ENCODE assay signal across 2 cellular contexts in the genomic region with DNA sequence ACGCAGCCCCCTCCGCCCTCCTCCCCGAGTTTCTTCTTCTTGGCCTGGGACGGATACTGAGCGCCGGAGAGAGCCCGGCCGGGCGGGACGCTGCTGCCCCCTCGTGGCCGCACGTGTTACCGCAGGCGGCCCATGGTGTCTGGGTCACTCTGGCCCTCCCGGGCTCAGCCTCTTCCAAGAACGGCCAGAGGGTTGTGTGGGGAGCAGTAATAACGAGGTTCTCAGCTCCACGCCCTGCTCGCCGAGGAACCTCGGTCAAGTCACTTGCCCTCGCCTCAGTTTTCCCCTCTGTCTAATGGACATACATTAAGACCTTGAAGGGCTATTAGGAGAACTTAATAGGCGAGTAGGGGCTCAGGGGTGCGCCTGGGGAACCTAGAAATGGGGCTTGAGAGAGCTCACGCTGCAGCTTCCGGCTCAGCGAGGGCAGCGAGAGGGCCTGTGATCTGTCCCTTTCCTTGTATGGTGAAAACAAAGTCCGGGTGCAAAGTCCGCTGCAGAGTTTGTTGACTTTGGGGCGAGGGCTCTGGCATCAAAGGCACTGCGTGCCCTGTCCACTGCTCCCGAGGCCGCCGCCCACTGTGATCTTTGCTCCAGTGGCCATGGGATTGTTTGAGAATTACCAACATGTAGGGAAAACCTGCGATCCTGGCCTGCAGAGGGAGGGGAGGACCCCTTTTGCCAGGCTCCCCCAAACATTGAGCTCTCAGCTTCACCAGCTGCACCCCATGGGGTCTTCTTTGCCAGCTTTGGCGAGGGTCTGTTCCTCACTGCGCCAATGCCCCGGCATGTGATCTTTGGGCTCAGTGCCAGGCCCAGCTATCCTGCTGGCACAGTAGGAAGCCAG.
TF ChIP-seq lines count a peak whose summit lies in the region.

No MANE protein-coding gene starts in this region.

TF ChIP-seq in IMR-90, 13 proteins besides CTCF, POLR2A, EP300 and RAD21:
- TF ChIP-seq CHD1 (IDR thresholded peaks at IDR 0.05; ENCODE audit: low read depth, low read length), result no peak
- TF ChIP-seq SMC3 (IDR thresholded peaks at IDR 0.05; ENCODE audit: low read depth, low read length), result peak; percentile 96
- peak; percentile 58 for TF ChIP-seq MAZ (IDR thresholded peaks at IDR 0.05; ENCODE audit: borderline replicate concordance, low read depth, low read length)

TF ChIP-seq in SK-N-SH, 30 proteins besides CTCF, POLR2A, EP300 and RAD21 (continued from another document):
- TF ChIP-seq SMC3 (IDR thresholded peaks at IDR 0.05; ENCODE audit: low read depth, low read length), result peak; percentile 89
- TF ChIP-seq, protein P1, sequence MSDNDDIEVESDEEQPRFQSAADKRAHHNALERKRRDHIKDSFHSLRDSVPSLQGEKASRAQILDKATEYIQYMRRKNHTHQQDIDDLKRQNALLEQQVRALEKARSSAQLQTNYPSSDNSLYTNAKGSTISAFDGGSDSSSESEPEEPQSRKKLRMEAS (IDR thresholded peaks at IDR 0.05; ENCODE audit: low read depth), result peak; percentile 66
- TF ChIP-seq, protein P2, sequence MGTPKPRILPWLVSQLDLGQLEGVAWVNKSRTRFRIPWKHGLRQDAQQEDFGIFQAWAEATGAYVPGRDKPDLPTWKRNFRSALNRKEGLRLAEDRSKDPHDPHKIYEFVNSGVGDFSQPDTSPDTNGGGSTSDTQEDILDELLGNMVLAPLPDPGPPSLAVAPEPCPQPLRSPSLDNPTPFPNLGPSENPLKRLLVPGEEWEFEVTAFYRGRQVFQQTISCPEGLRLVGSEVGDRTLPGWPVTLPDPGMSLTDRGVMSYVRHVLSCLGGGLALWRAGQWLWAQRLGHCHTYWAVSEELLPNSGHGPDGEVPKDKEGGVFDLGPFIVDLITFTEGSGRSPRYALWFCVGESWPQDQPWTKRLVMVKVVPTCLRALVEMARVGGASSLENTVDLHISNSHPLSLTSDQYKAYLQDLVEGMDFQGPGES (IDR thresholded peaks at IDR 0.05; ENCODE audit: low read depth, low read length), result no peak
- 0 out of 2 replicates have a peak, but pooled peaks have one; percentile 36 for TF ChIP-seq MXI1 (IDR thresholded peaks at IDR 0.05; ENCODE audit: low read depth, low read length)
- no peak for TF ChIP-seq EZH2phosphoT487 (IDR thresholded peaks at IDR 0.05; ENCODE audit: borderline replicate concordance, low read depth)
- 0 out of 2 replicates have a peak, but pooled peaks have one; percentile 11 for TF ChIP-seq NRF1 (IDR thresholded peaks at IDR 0.05; ENCODE audit: low read depth, low read length)
